1 cellular context compared by ENCODE assay signal in genomic region chr9:97299809-97300414, GRCh38.
TF ChIP-seq lines count a peak whose summit lies in the region.

No MANE protein-coding gene starts in this region.

TF ChIP-seq in HepG2, 621 proteins besides CTCF, POLR2A, EP300 and RAD21 (continued from another document):
- TF ChIP-seq ZBTB46 (CRISPR knock-in tag; IDR thresholded peaks at IDR 0.05; ENCODE audit: borderline replicate concordance) (no peak), ZNF318 (CRISPR knock-in tag; IDR thresholded peaks at IDR 0.05) (no peak), ESRRA (CRISPR knock-in tag; IDR thresholded peaks at IDR 0.05; ENCODE audit: low read depth) (no peak), BRCA1 (CRISPR knock-in tag; IDR thresholded peaks at IDR 0.05) (no peak), MIER3 (CRISPR knock-in tag; IDR thresholded peaks at IDR 0.05; ENCODE audit: borderline replicate concordance) (no peak), ZMYM2 (CRISPR knock-in tag; IDR thresholded peaks at IDR 0.05) (no peak), ZNF775 (CRISPR knock-in tag; IDR thresholded peaks at IDR 0.05; ENCODE audit: borderline replicate concordance) (no peak), HOXA7 (CRISPR knock-in tag; IDR thresholded peaks at IDR 0.05) (no peak), ZNF407 (CRISPR knock-in tag; IDR thresholded peaks at IDR 0.05; ENCODE audit: not compliant biosample characterization) (no peak), U2AF1 (optimal IDR thresholded peaks at IDR 0.05; ENCODE audit: low read depth, low read length) (no peak), ZNF549 (CRISPR knock-in tag; IDR thresholded peaks at IDR 0.05) (no peak), ZBTB10 (CRISPR knock-in tag; IDR thresholded peaks at IDR 0.05; ENCODE audit: borderline replicate concordance) (no peak), SPEN (CRISPR knock-in tag; IDR thresholded peaks at IDR 0.05; ENCODE audit: low read depth) (no peak), AHDC1 (CRISPR knock-in tag; IDR thresholded peaks at IDR 0.05; ENCODE audit: borderline replicate concordance) (no peak), ZNF468 (CRISPR knock-in tag; IDR thresholded peaks at IDR 0.05) (no peak), ZNF564 (CRISPR knock-in tag; IDR thresholded peaks at IDR 0.05) (no peak)
